In the genomic region with DNA sequence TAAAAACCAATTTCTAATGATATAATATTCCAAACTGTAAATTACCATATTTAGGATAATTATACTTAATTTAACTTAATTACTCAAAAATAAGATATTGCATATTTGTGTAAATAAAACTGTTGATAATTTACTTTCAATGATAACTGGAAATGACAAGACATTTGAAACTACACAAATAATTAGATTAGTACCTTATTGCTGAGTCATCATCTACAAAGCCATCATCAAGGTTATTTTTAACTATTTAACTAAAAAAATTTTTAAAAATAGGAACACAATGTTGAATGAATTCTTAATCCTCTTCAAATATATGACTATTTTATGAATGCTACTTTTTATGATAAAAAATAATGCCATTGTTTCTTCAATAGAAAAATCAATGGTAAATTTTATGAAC, we compare ENCODE assay signal across 22 cellular contexts.
"Had no signal": no experiment of that assay in that cellular context is flagged by ENCODE, and none has a peak within 500 bp of the region (broad histone marks: within the 10 kb centered on the region; RNA-seq: fewer than 3 reads in every experiment).

No MANE protein-coding gene starts in this region.

- DNase-seq: cerebellar nuclear complex; dorsolateral prefrontal cortex; effector CD4-positive, alpha-beta T cell; foreskin fibroblast; heart left ventricle; kidney glomerular epithelial cell; left colon; left ventricle myocardium superior; lower lobe of right lung; naive thymus-derived CD8-positive, alpha-beta T cell; nephron progenitor cell; nucleus accumbens; sigmoid colon; stimulated activated CD4-positive, alpha-beta T cell treated with anti-CD3 and anti-CD28 coated beads, Interleukin-2, amount 100 ng/mL, for 24 hours; stimulated activated CD4-positive, alpha-beta T cell treated with anti-CD3 and anti-CD28 coated beads, Interleukin-4, amount 100 ng/mL, for 24 hours; stimulated activated naive CD4-positive, alpha-beta T cell treated with Interleukin-2 at 50 U/mL for 16 hours; stomach; upper lobe of left lung had no signal

- ATAC-seq: esophagus mucosa; gastroesophageal sphincter; heart left ventricle; left colon; left ventricle myocardium superior; lower lobe of right lung; naive thymus-derived CD8-positive, alpha-beta T cell; stimulated activated effector memory CD8-positive, alpha-beta T cell treated with anti-CD3 and anti-CD28 coated beads, Interleukin-12 subunit alpha, Interleukin-12 subunit beta, amount 100 ng/mL, for 72 hours had no signal

- FAIRE-seq: urothelium cell line had no signal
